In genomic region chr10:45672201-45673073, GRCh38 we compare ENCODE assay signal across 1 cellular context.
TF ChIP-seq lines count a peak whose summit lies in the region.

ZFAND4 (minus strand) TSS chr10:45672772; CDS start chr10:45663725, 9,047 bp downstream.

TF ChIP-seq in HepG2, 621 proteins besides CTCF, POLR2A, EP300 and RAD21 (continued from another document and continues in another):
- TF ChIP-seq THAP9 (CRISPR knock-in tag; IDR thresholded peaks at IDR 0.05; ENCODE audit: borderline replicate concordance), result no peak
- TF ChIP-seq SOX5 (CRISPR knock-in tag; IDR thresholded peaks at IDR 0.05; ENCODE audit: borderline replicate concordance), result peak; percentile 20; the same call in 1 of the 2 replicates
- TF ChIP-seq CCAR2 (optimal IDR thresholded peaks at IDR 0.05; ENCODE audit: low read depth, low read length), result no peak
- no peak for TF ChIP-seq TCF12 (IDR thresholded peaks at IDR 0.05)
- TF ChIP-seq TCF12 (CRISPR knock-in tag; IDR thresholded peaks at IDR 0.05), result peak; percentile 65; the same call in 1 of the 2 replicates
- no peak for TF ChIP-seq SIX4 (CRISPR knock-in tag; IDR thresholded peaks at IDR 0.05)
- TF ChIP-seq SCMH1 (CRISPR knock-in tag; IDR thresholded peaks at IDR 0.05; ENCODE audit: borderline replicate concordance), result no peak
- no peak for TF ChIP-seq REXO4 (CRISPR knock-in tag; IDR thresholded peaks at IDR 0.05; ENCODE audit: borderline replicate concordance)
- TF ChIP-seq XRCC5 (optimal IDR thresholded peaks at IDR 0.05; ENCODE audit: low read length), result peak; percentile 18
- no peak for TF ChIP-seq MATR3 (CRISPR knock-in tag; IDR thresholded peaks at IDR 0.05)
- TF ChIP-seq ZBTB2 (CRISPR knock-in tag; IDR thresholded peaks at IDR 0.05; ENCODE audit: low read depth), result no peak; the same call in 1 of the 2 replicates
- peak; percentile 79; the same call in 1 of the 2 replicates for TF ChIP-seq SETDB1 (CRISPR knock-in tag; IDR thresholded peaks at IDR 0.05; ENCODE audit: borderline replicate concordance)
- no peak for TF ChIP-seq NBN (conservative IDR thresholded peaks at IDR 0.05)
- TF ChIP-seq ZNF556 (CRISPR knock-in tag; IDR thresholded peaks at IDR 0.05; ENCODE audit: borderline replicate concordance), result no peak; the same call in 1 of the 2 replicates
- TF ChIP-seq PCBP1 (IDR thresholded peaks at IDR 0.05; ENCODE audit: borderline replicate concordance, low read depth, low read length), result no peak
- TF ChIP-seq ZNF451 (CRISPR knock-in tag; IDR thresholded peaks at IDR 0.05), result no peak
- TF ChIP-seq SIX1 (CRISPR knock-in tag; IDR thresholded peaks at IDR 0.05; ENCODE audit: borderline replicate concordance), result no peak
- TF ChIP-seq ZNF407 (CRISPR knock-in tag; IDR thresholded peaks at IDR 0.05; ENCODE audit: not compliant biosample characterization), result peak; percentile 16
- TF ChIP-seq ZNF275 (CRISPR knock-in tag; IDR thresholded peaks at IDR 0.05; ENCODE audit: borderline replicate concordance), result no peak; the same call in 1 of the 2 replicates
- no peak for TF ChIP-seq MBD4 (IDR thresholded peaks at IDR 0.05; ENCODE audit: borderline replicate concordance, low read length)
- peak; percentile 60 for TF ChIP-seq MED8 (CRISPR knock-in tag; IDR thresholded peaks at IDR 0.05; ENCODE audit: insufficient replicate concordance)
- no peak for TF ChIP-seq ZNF17 (CRISPR knock-in tag; IDR thresholded peaks at IDR 0.05)
- no peak for TF ChIP-seq CBFB (CRISPR knock-in tag; IDR thresholded peaks at IDR 0.05)
- TF ChIP-seq ZNF512 (CRISPR knock-in tag; IDR thresholded peaks at IDR 0.05), result no peak
- no peak for TF ChIP-seq ZNF33A (CRISPR knock-in tag; IDR thresholded peaks at IDR 0.05; ENCODE audit: borderline replicate concordance)
- no peak; the same call in none of the 2 replicates for TF ChIP-seq ZNF878 (CRISPR knock-in tag; IDR thresholded peaks at IDR 0.05)
- no peak for TF ChIP-seq TIGD3 (CRISPR knock-in tag; IDR thresholded peaks at IDR 0.05; ENCODE audit: borderline replicate concordance)
- TF ChIP-seq SRSF1 (optimal IDR thresholded peaks at IDR 0.05; ENCODE audit: low read depth, low read length), result no peak
- TF ChIP-seq SALL2 (CRISPR knock-in tag; IDR thresholded peaks at IDR 0.05), result no peak
- TF ChIP-seq ZFP36 (IDR thresholded peaks at IDR 0.05; ENCODE audit: borderline replicate concordance, low read depth, low read length, partially characterized antibody), result no peak
- TF ChIP-seq CBX5 (CRISPR knock-in tag; IDR thresholded peaks at IDR 0.05; ENCODE audit: borderline replicate concordance), result no peak; the same call in 1 of the 2 replicates
- no peak; a peak in 1 of 4 replicates for TF ChIP-seq ATF4 (CRISPR knock-in tag; IDR thresholded peaks at IDR 0.05)
- TF ChIP-seq ZSCAN21 (CRISPR knock-in tag; IDR thresholded peaks at IDR 0.05; ENCODE audit: borderline replicate concordance), result peak; percentile 35; the same call in 1 of the 2 replicates
- 0 out of 2 replicates have a peak, but pooled peaks have one; percentile 34 for TF ChIP-seq FOXO1 (CRISPR knock-in tag; IDR thresholded peaks at IDR 0.05)
- TF ChIP-seq HIVEP1 (CRISPR knock-in tag; IDR thresholded peaks at IDR 0.05), result peak; percentile 65; the same call in 1 of the 2 replicates
- no peak for TF ChIP-seq ZNF343 (CRISPR knock-in tag; IDR thresholded peaks at IDR 0.05)
- TF ChIP-seq PAF1 (CRISPR knock-in tag; IDR thresholded peaks at IDR 0.05), result no peak
- no peak for TF ChIP-seq RBM22 (optimal IDR thresholded peaks at IDR 0.05; ENCODE audit: low read length)
- no peak for TF ChIP-seq SOX13 (IDR thresholded peaks at IDR 0.05)
- peak in 1 of 2 experiments; percentile 15; a peak in 1 of 4 replicates for TF ChIP-seq SOX13 (CRISPR knock-in tag; conservative IDR thresholded peaks at IDR 0.05 in 1 of 2, IDR thresholded peaks at IDR 0.05 in 1 of 2)
- no peak for TF ChIP-seq MEIS1 (CRISPR knock-in tag; IDR thresholded peaks at IDR 0.05; ENCODE audit: borderline replicate concordance)
- TF ChIP-seq KDM1A (CRISPR knock-in tag; IDR thresholded peaks at IDR 0.05), result no peak
- no peak for TF ChIP-seq HDAC6 (IDR thresholded peaks at IDR 0.05; ENCODE audit: low read depth, low read length)
- TF ChIP-seq CC2D1A (CRISPR knock-in tag; IDR thresholded peaks at IDR 0.05), result no peak
- no peak for TF ChIP-seq PBX2 (CRISPR knock-in tag; IDR thresholded peaks at IDR 0.05)
- peak; percentile 52; the same call in 1 of the 2 replicates for TF ChIP-seq NR2C2 (CRISPR knock-in tag; IDR thresholded peaks at IDR 0.05; ENCODE audit: borderline replicate concordance)
- no peak for TF ChIP-seq ZNF468 (CRISPR knock-in tag; IDR thresholded peaks at IDR 0.05)
- peak; percentile 47; the same call in 1 of the 2 replicates for TF ChIP-seq KDM3A (CRISPR knock-in tag; IDR thresholded peaks at IDR 0.05; ENCODE audit: low read depth)
- TF ChIP-seq ZNF124 (CRISPR knock-in tag; IDR thresholded peaks at IDR 0.05), result no peak
- peak; percentile 85 for TF ChIP-seq ETV5 (CRISPR knock-in tag; IDR thresholded peaks at IDR 0.05; ENCODE audit: borderline replicate concordance)
